1 cellular context compared by ENCODE assay signal in the genomic region with DNA sequence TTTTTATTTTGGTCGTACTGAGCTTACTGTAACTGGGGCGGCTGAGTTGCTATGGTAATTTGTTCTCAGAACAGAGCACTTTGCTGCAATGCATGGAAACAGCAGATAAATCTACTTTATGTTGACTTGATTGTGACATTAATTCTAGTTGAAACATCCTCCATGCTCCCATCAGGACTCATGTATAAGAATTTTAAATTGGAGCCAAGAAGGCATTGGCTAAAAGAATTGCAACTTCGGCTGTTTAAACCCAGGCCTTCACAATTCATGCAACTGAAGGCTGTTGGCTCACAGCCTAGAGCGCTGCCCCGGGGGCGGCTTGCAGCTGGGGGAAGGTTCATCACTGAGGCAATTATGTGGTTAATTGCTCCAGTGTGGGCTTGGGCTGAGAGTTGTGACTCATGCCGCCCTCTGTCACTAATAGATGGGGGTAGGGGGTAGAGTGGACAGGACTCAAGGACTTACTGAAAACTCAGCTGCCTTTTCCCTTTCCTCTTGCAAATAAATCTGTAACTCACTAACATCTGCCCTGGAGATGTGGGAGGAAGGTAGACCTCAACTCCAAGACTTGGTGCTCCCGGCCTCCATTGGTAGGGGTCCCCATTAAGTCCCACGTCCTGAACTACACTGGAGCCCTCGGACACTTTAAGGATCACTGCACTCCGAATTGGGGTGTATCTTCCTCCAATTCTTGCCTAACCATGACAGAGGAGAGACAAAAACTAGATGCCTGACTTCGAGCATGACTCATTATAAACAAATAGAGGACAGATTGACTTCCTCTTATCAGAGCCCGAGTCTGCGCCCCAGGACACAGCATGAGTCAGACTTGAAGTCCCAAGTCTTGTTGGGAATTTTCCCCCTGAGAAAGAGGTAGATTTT.
TF ChIP-seq lines count a peak whose summit lies in the region.

No MANE protein-coding gene starts in this region.

TF ChIP-seq in HepG2, 621 proteins besides CTCF, POLR2A, EP300 and RAD21 (continued from another document and continues in another):
- TF ChIP-seq, protein P1, sequence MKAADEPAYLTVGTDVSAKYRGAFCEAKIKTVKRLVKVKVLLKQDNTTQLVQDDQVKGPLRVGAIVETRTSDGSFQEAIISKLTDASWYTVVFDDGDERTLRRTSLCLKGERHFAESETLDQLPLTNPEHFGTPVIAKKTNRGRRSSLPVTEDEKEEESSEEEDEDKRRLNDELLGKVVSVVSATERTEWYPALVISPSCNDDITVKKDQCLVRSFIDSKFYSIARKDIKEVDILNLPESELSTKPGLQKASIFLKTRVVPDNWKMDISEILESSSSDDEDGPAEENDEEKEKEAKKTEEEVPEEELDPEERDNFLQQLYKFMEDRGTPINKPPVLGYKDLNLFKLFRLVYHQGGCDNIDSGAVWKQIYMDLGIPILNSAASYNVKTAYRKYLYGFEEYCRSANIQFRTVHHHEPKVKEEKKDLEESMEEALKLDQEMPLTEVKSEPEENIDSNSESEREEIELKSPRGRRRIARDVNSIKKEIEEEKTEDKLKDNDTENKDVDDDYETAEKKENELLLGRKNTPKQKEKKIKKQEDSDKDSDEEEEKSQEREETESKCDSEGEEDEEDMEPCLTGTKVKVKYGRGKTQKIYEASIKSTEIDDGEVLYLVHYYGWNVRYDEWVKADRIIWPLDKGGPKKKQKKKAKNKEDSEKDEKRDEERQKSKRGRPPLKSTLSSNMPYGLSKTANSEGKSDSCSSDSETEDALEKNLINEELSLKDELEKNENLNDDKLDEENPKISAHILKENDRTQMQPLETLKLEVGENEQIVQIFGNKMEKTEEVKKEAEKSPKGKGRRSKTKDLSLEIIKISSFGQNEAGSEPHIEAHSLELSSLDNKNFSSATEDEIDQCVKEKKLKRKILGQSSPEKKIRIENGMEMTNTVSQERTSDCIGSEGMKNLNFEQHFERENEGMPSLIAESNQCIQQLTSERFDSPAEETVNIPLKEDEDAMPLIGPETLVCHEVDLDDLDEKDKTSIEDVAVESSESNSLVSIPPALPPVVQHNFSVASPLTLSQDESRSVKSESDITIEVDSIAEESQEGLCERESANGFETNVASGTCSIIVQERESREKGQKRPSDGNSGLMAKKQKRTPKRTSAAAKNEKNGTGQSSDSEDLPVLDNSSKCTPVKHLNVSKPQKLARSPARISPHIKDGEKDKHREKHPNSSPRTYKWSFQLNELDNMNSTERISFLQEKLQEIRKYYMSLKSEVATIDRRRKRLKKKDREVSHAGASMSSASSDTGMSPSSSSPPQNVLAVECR (CRISPR knock-in tag; IDR thresholded peaks at IDR 0.05; ENCODE audit: borderline replicate concordance) = no peak; the same call in 1 of the 2 replicates
- no peak for TF ChIP-seq REXO4 (CRISPR knock-in tag; IDR thresholded peaks at IDR 0.05; ENCODE audit: borderline replicate concordance)
- TF ChIP-seq, protein P2, sequence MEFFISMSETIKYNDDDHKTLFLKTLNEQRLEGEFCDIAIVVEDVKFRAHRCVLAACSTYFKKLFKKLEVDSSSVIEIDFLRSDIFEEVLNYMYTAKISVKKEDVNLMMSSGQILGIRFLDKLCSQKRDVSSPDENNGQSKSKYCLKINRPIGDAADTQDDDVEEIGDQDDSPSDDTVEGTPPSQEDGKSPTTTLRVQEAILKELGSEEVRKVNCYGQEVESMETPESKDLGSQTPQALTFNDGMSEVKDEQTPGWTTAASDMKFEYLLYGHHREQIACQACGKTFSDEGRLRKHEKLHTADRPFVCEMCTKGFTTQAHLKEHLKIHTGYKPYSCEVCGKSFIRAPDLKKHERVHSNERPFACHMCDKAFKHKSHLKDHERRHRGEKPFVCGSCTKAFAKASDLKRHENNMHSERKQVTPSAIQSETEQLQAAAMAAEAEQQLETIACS (CRISPR knock-in tag; IDR thresholded peaks at IDR 0.05) = no peak
- TF ChIP-seq NFRKB (IDR thresholded peaks at IDR 0.05) = no peak
- peak; percentile 56; the same call in 1 of the 2 replicates for TF ChIP-seq ZNF644 (CRISPR knock-in tag; IDR thresholded peaks at IDR 0.05; ENCODE audit: low read depth)
- TF ChIP-seq, protein P3, sequence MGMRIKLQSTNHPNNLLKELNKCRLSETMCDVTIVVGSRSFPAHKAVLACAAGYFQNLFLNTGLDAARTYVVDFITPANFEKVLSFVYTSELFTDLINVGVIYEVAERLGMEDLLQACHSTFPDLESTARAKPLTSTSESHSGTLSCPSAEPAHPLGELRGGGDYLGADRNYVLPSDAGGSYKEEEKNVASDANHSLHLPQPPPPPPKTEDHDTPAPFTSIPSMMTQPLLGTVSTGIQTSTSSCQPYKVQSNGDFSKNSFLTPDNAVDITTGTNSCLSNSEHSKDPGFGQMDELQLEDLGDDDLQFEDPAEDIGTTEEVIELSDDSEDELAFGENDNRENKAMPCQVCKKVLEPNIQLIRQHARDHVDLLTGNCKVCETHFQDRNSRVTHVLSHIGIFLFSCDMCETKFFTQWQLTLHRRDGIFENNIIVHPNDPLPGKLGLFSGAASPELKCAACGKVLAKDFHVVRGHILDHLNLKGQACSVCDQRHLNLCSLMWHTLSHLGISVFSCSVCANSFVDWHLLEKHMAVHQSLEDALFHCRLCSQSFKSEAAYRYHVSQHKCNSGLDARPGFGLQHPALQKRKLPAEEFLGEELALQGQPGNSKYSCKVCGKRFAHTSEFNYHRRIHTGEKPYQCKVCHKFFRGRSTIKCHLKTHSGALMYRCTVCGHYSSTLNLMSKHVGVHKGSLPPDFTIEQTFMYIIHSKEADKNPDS (CRISPR knock-in tag; IDR thresholded peaks at IDR 0.05) = no peak
- TF ChIP-seq ZNF468 (CRISPR knock-in tag; IDR thresholded peaks at IDR 0.05) = no peak
- TF ChIP-seq, protein P4, sequence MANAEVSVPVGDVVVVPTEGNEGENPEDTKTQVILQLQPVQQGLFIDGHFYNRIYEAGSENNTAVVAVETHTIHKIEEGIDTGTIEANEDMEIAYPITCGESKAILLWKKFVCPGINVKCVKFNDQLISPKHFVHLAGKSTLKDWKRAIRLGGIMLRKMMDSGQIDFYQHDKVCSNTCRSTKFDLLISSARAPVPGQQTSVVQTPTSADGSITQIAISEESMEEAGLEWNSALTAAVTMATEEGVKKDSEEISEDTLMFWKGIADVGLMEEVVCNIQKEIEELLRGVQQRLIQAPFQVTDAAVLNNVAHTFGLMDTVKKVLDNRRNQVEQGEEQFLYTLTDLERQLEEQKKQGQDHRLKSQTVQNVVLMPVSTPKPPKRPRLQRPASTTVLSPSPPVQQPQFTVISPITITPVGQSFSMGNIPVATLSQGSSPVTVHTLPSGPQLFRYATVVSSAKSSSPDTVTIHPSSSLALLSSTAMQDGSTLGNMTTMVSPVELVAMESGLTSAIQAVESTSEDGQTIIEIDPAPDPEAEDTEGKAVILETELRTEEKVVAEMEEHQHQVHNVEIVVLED (CRISPR knock-in tag; IDR thresholded peaks at IDR 0.05; ENCODE audit: borderline replicate concordance) = no peak; the same call in 1 of the 2 replicates
- TF ChIP-seq ZNF513 (CRISPR knock-in tag; conservative IDR thresholded peaks at IDR 0.05) = no peak
- TF ChIP-seq NR2F6 (IDR thresholded peaks at IDR 0.05) = no peak; the same call in 1 of the 2 replicates
- TF ChIP-seq NR2F6 (CRISPR knock-in tag; IDR thresholded peaks at IDR 0.05) = 0 out of 2 replicates have a peak, but pooled peaks have one; percentile 6
- TF ChIP-seq, protein P5, sequence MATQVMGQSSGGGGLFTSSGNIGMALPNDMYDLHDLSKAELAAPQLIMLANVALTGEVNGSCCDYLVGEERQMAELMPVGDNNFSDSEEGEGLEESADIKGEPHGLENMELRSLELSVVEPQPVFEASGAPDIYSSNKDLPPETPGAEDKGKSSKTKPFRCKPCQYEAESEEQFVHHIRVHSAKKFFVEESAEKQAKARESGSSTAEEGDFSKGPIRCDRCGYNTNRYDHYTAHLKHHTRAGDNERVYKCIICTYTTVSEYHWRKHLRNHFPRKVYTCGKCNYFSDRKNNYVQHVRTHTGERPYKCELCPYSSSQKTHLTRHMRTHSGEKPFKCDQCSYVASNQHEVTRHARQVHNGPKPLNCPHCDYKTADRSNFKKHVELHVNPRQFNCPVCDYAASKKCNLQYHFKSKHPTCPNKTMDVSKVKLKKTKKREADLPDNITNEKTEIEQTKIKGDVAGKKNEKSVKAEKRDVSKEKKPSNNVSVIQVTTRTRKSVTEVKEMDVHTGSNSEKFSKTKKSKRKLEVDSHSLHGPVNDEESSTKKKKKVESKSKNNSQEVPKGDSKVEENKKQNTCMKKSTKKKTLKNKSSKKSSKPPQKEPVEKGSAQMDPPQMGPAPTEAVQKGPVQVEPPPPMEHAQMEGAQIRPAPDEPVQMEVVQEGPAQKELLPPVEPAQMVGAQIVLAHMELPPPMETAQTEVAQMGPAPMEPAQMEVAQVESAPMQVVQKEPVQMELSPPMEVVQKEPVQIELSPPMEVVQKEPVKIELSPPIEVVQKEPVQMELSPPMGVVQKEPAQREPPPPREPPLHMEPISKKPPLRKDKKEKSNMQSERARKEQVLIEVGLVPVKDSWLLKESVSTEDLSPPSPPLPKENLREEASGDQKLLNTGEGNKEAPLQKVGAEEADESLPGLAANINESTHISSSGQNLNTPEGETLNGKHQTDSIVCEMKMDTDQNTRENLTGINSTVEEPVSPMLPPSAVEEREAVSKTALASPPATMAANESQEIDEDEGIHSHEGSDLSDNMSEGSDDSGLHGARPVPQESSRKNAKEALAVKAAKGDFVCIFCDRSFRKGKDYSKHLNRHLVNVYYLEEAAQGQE (IDR thresholded peaks at IDR 0.05; ENCODE audit: borderline replicate concordance in 1 of 2, low read depth in 1 of 2, low read length in 2 of 2) = no peak
- TF ChIP-seq KLF9 (CRISPR knock-in tag; IDR thresholded peaks at IDR 0.05; ENCODE audit: low read depth) = no peak
- TF ChIP-seq ZNF652 (CRISPR knock-in tag; IDR thresholded peaks at IDR 0.05; ENCODE audit: borderline replicate concordance, low read depth) = peak; percentile 94
- TF ChIP-seq TGIF2 (CRISPR knock-in tag; IDR thresholded peaks at IDR 0.05) = peak; percentile 66
- TF ChIP-seq THAP11 (CRISPR knock-in tag; IDR thresholded peaks at IDR 0.05) = no peak; the same call in 1 of the 2 replicates
- no peak for TF ChIP-seq MEF2D (CRISPR knock-in tag; IDR thresholded peaks at IDR 0.05)
- TF ChIP-seq MBNL3 (CRISPR knock-in tag; conservative IDR thresholded peaks at IDR 0.05) = no peak
- no peak for TF ChIP-seq HNF1A (IDR thresholded peaks at IDR 0.05; ENCODE audit: low read depth)
- no peak for TF ChIP-seq HNF1A (CRISPR knock-in tag; IDR thresholded peaks at IDR 0.05; ENCODE audit: borderline replicate concordance)
- no peak for TF ChIP-seq ZSCAN30 (CRISPR knock-in tag; IDR thresholded peaks at IDR 0.05)
- no peak for TF ChIP-seq SMAD1 (CRISPR knock-in tag; IDR thresholded peaks at IDR 0.05; ENCODE audit: borderline replicate concordance, low read depth)
- TF ChIP-seq ZBTB7A (CRISPR knock-in tag; IDR thresholded peaks at IDR 0.05) = no peak
- no peak for TF ChIP-seq MED8 (CRISPR knock-in tag; IDR thresholded peaks at IDR 0.05; ENCODE audit: insufficient replicate concordance)
